Comparison of ENCODE assay signal across 1 cellular context in the genomic region with DNA sequence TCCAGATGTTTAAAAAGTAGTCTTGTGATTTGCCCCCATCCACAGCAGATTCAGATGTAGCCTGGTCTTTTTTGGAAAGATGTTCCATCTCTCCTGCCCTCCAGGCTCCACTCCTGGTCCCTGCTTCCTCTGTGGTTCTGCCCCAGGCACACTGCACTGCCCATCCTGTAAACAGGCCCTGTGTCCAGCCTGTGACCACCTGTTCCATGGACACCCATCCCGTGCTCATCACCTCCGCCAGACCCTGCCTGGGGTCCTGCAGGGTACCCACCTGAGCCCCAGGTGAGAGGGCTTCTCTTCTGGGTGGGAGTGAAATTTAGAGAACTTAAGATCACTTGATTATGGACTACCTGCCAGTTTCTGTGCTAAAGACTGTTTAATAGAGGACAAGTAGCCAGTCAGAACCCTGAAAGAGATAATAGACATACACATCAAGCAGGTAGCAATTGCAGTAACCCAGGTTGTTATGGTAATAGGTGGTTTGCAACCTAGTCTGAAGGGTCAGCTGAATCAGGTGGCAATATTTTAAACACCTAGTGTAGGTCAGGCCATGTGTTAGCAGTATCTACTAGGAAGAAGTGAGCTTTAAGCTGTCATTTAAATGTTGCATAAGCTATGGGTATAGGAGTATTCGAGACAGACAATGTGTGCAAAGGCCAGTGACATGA.
TF ChIP-seq lines count a peak whose summit lies in the region.

No MANE protein-coding gene starts in this region.

TF ChIP-seq in GM12878, 131 proteins besides CTCF, POLR2A, EP300 and RAD21:
- TF ChIP-seq POLR2AphosphoS5 (IDR thresholded peaks at IDR 0.05; ENCODE audit: low read length): peak; percentile 32; the same call in 1 of the 2 replicates
- TF ChIP-seq, protein P1, sequence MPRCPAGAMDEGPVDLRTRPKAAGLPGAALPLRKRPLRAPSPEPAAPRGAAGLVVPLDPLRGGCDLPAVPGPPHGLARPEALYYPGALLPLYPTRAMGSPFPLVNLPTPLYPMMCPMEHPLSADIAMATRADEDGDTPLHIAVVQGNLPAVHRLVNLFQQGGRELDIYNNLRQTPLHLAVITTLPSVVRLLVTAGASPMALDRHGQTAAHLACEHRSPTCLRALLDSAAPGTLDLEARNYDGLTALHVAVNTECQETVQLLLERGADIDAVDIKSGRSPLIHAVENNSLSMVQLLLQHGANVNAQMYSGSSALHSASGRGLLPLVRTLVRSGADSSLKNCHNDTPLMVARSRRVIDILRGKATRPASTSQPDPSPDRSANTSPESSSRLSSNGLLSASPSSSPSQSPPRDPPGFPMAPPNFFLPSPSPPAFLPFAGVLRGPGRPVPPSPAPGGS (IDR thresholded peaks at IDR 0.05; ENCODE audit: borderline replicate concordance, insufficient read depth, low read depth, low read length, poor library complexity, severe bottlenecking): no peak
